ENCODE assay signal across 27 cellular contexts in the genomic region with DNA sequence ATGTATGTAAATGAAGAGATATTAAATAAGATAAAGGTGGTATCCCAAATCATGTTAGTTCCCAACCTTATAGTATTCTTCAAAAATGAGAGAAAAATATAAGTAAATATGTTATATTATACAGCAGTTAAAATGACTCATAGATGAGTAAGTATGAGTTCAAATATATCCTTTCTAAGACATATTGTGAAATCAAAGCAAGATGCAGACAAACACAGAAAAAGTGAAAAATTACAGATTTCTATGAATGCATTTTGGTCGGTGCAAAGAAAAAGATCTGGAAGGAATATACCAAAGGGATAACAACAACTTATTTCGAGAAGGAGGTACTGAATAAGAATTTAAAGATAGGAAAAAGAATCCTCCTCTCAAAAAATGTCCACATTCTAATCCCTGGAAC.
DNase-seq lines count a peak whose midpoint lies in the region; ATAC-seq and TF ChIP-seq lines count a peak whose summit lies in the region.
"Had no signal": no experiment of that assay in that cellular context is flagged by ENCODE, and none has a peak within 500 bp of the region (broad histone marks: within the 10 kb centered on the region; RNA-seq: fewer than 3 reads in every experiment).

No MANE protein-coding gene starts in this region.

- no peaks in the 10 kb centered on the region for H3K9me2 ChIP-seq in PC-9 (ENCODE audit: insufficient read depth)

- intact Hi-C loops in PC-9 (cut with micrococcal nuclease; ENCODE audit: unreplicated experiment) = no loop called here

- ATAC-seq in RWPE2 (ENCODE audit: low read depth) = peak; percentile 82
- no peak for ATAC-seq in HG02981 (IDR thresholded peaks at IDR 0.05; ENCODE audit: unreplicated experiment)
- ATAC-seq in stimulated activated naive CD8-positive, alpha-beta T cell treated with anti-CD3 and anti-CD28 coated beads, Interleukin-15, amount 100 ng/mL, for 72 hours = no peak
- ATAC-seq: activated T-helper 17 cell treated with anti-CD3 and anti-CD28 coated beads, Interleukin-2, amount 50 U/mL, for 72 hours; left colon; naive thymus-derived CD8-positive, alpha-beta T cell; upper lobe of right lung had no signal

- H2AFZ ChIP-seq in ACC112 (ENCODE audit: low read length, unreplicated experiment) (peak overlapping the region; percentile 78), PC-9 (no peak overlapping the region)

- POLR2A ChIA-PET in PC-9 (lab: Charles Lee; ENCODE audit: unreplicated experiment) = no interaction called here

- peaks cover 7 to 16% of the 10 kb centered on the region in 2 donors for H3K9me3 Mint-ChIP-seq in stimulated activated naive CD8-positive, alpha-beta T cell treated with anti-CD3 and anti-CD28 coated beads, Interleukin-15, amount 100 ng/mL, for 72 hours
- H3K9me3 Mint-ChIP-seq: activated T-helper 17 cell treated with anti-CD3 and anti-CD28 coated beads, Interleukin-2, amount 50 U/mL, for 72 hours; brain; endodermal cell had no signal

- H4K20me1 ChIP-seq in PC-9 (ENCODE audit: insufficient read depth) = no peaks in the 10 kb centered on the region

- H3K9me3 ChIP-seq in RWPE2 (ENCODE audit: severe bottlenecking) (no peaks in the 10 kb centered on the region), PC-9 (ENCODE audit: insufficient read depth, low read depth) (peaks cover 9% of the 10 kb centered on the region; the same call in 1 of the 2 replicates)
- H3K9me3 ChIP-seq: colonic mucosa, ovary, right atrium auricular region, upper lobe of right lung had no signal

- H3F3A ChIP-seq in PC-9 (ENCODE audit: insufficient read depth, low read depth) = no peaks in the 10 kb centered on the region

- H3K27ac Mint-ChIP-seq in stimulated activated naive CD8-positive, alpha-beta T cell treated with anti-CD3 and anti-CD28 coated beads, Interleukin-15, amount 100 ng/mL, for 72 hours = no peak overlapping the region
- H3K27ac Mint-ChIP-seq: activated naive CD8-positive, alpha-beta T cell treated with anti-CD3 and anti-CD28 coated beads for 36 hours; activated T-helper 17 cell treated with anti-CD3 and anti-CD28 coated beads, Interleukin-2, amount 50 U/mL, for 72 hours; brain; endodermal cell; naive thymus-derived CD8-positive, alpha-beta T cell; T-helper 1 cell treated with Interleukin-12 subunit alpha and Interleukin-12 subunit beta and Interleukin-4 antibody, amounts not matched to agents 30 μg/mL and 1 μg/mL, for 36 hours had no signal

- H3K36me3 ChIP-seq in ACC112 (ENCODE audit: insufficient read depth, low read length) (no peaks in the 10 kb centered on the region), RWPE2 (ENCODE audit: low read depth) (no peaks in the 10 kb centered on the region; the same call in 1 of the 2 replicates), PC-9 (ENCODE audit: low read depth) (no peaks in the 10 kb centered on the region)
- H3K36me3 ChIP-seq: colonic mucosa, ovary, right atrium auricular region, upper lobe of right lung had no signal

- no TSS peak for BruUV-seq in PC-9 (replicated peaks; lab: Mats Ljungman, UMichigan)

- TF ChIP-seq CTCF in HL-60 (IDR thresholded peaks at IDR 0.05; ENCODE audit: insufficient read depth, low read length) (no peak), RWPE2 (IDR thresholded peaks at IDR 0.05; ENCODE audit: poor library complexity, severe bottlenecking) (no peak), fibroblast of mammary gland (conservative IDR thresholded peaks at IDR 0.05; ENCODE audit: control insufficient read depth, insufficient read depth, low read depth, low read length) (no peak), PC-9 (conservative IDR thresholded peaks at IDR 0.05) (no peak)

- H3K4me1 ChIP-seq in ACC112 (ENCODE audit: control insufficient read depth, insufficient read depth, low read length, unreplicated experiment) = peaks cover 30% of the 10 kb centered on the region
- H3K4me1 ChIP-seq in RWPE2 (ENCODE audit: insufficient read depth, poor library complexity, severe bottlenecking) = peaks cover 42% of the 10 kb centered on the region
- 0 out of 2 replicates have a peak, but pooled peaks cover 10% of the 10 kb centered on the region for H3K4me1 ChIP-seq in PC-9 (replicated peaks; ENCODE audit: insufficient read depth)
- H3K4me1 ChIP-seq: colonic mucosa, right atrium auricular region, upper lobe of right lung had no signal

- CTCF ChIA-PET in PC-9 (lab: Charles Lee) = no interaction called here

- H3K27ac ChIP-seq in ACC112 (ENCODE audit: low read depth, low read length) (peak overlapping the region; percentile 75), HL-60 (replicated peaks) (peak overlapping the region; percentile 18), RWPE2 (ENCODE audit: poor library complexity, severe bottlenecking) (peak overlapping the region; percentile 85), PC-9 (no peak overlapping the region)
- H3K27ac ChIP-seq: colonic mucosa, right atrium auricular region, upper lobe of right lung had no signal

- no peaks in the 10 kb centered on the region for H3K27me3 Mint-ChIP-seq in stimulated activated naive CD8-positive, alpha-beta T cell treated with anti-CD3 and anti-CD28 coated beads, Interleukin-15, amount 100 ng/mL, for 72 hours
- H3K27me3 Mint-ChIP-seq: activated naive CD8-positive, alpha-beta T cell treated with anti-CD3 and anti-CD28 coated beads for 36 hours; activated T-helper 17 cell treated with anti-CD3 and anti-CD28 coated beads, Interleukin-2, amount 50 U/mL, for 72 hours had no signal

- H3K27me3 ChIP-seq in ACC112 (ENCODE audit: insufficient read depth, low read length) = no peaks in the 10 kb centered on the region
- H3K27me3 ChIP-seq in HL-60 (ENCODE audit: insufficient read depth, poor library complexity, severe bottlenecking) = no peaks in the 10 kb centered on the region
- H3K27me3 ChIP-seq in RWPE2 (ENCODE audit: insufficient read depth, poor library complexity, severe bottlenecking) = no peaks in the 10 kb centered on the region
- H3K27me3 ChIP-seq in PC-9 (ENCODE audit: insufficient read depth, low read depth) = no peaks in the 10 kb centered on the region
- H3K27me3 ChIP-seq: colonic mucosa, ovary, right atrium auricular region, upper lobe of right lung had no signal

- H3K4me3 Mint-ChIP-seq in stimulated activated naive CD8-positive, alpha-beta T cell treated with anti-CD3 and anti-CD28 coated beads, Interleukin-15, amount 100 ng/mL, for 72 hours = no peak overlapping the region
- H3K4me3 Mint-ChIP-seq: activated naive CD8-positive, alpha-beta T cell treated with anti-CD3 and anti-CD28 coated beads for 36 hours; activated T-helper 17 cell treated with anti-CD3 and anti-CD28 coated beads, Interleukin-2, amount 50 U/mL, for 72 hours; brain; endodermal cell; naive thymus-derived CD8-positive, alpha-beta T cell; T-helper 1 cell treated with Interleukin-12 subunit alpha and Interleukin-12 subunit beta and Interleukin-4 antibody, amounts not matched to agents 30 μg/mL and 1 μg/mL, for 36 hours had no signal

- DNase-seq in HL-60 (ENCODE audit: low read depth in 1 of 2, low spot score in 1 of 2) = no peak
- DNase-seq in RWPE2 (ENCODE audit: low spot score) = no peak
- DNase-seq in fibroblast of mammary gland (ENCODE audit: low read depth) = peak; percentile 53
- no peak for DNase-seq in stimulated activated naive CD4-positive, alpha-beta T cell treated with Interleukin-2 at 50 U/mL for 16 hours (lab: John Stamatoyannopoulos, UW)
- DNase-seq in PC-9 = no peak
- DNase-seq in stimulated activated naive CD8-positive, alpha-beta T cell treated with anti-CD3 and anti-CD28 coated beads, Interleukin-15, amount 100 ng/mL, for 72 hours = no peak
- DNase-seq: ACHN; activated CD4-positive, alpha-beta T cell treated with anti-CD3 and anti-CD28 coated beads, Interleukin-2, amount 50 U/mL, for 1 hour; activated naive CD8-positive, alpha-beta T cell treated with anti-CD3 and anti-CD28 coated beads for 36 hours; C1 segment of cervical spinal cord; colonic mucosa; endodermal cell; head of caudate nucleus; left colon; naive thymus-derived CD8-positive, alpha-beta T cell; NCI-H146; NCI-H2171 treated with DMSO at 0.1 percent for 48 hours; NCI-H526; ovary; SHP77 treated with DMSO at 0.1 percent for 48 hours; upper lobe of right lung had no signal

- H3K4me2 ChIP-seq in PC-9 = no peak overlapping the region

- H3K4me1 Mint-ChIP-seq in stimulated activated naive CD8-positive, alpha-beta T cell treated with anti-CD3 and anti-CD28 coated beads, Interleukin-15, amount 100 ng/mL, for 72 hours = no peaks in the 10 kb centered on the region
- H3K4me1 Mint-ChIP-seq: activated naive CD8-positive, alpha-beta T cell treated with anti-CD3 and anti-CD28 coated beads for 36 hours; activated T-helper 17 cell treated with anti-CD3 and anti-CD28 coated beads, Interleukin-2, amount 50 U/mL, for 72 hours; endodermal cell; naive thymus-derived CD8-positive, alpha-beta T cell had no signal

- H3K4me3 ChIP-seq in ACC112 (ENCODE audit: low read depth, low read length) (0 out of 2 replicates have a peak overlapping the region, but pooled peaks have one; percentile 27), HL-60 (replicated peaks; ENCODE audit: insufficient read depth, low read length) (no peak overlapping the region), RWPE2 (ENCODE audit: severe bottlenecking) (no peak overlapping the region), fibroblast of mammary gland (ENCODE audit: control insufficient read depth, low read depth, low read length) (no peak overlapping the region), PC-9 (no peak overlapping the region)
- H3K4me3 ChIP-seq: colonic mucosa, ovary, right atrium auricular region, upper lobe of right lung had no signal

- H3K79me2 ChIP-seq in ACC112 (ENCODE audit: control insufficient read depth, insufficient read depth, low read length, unreplicated experiment) = no peaks in the 10 kb centered on the region
- H3K79me2 ChIP-seq in PC-9 (ENCODE audit: low read depth) = no peaks in the 10 kb centered on the region
